ENCODE assay signal across 23 cellular contexts in the genomic region with DNA sequence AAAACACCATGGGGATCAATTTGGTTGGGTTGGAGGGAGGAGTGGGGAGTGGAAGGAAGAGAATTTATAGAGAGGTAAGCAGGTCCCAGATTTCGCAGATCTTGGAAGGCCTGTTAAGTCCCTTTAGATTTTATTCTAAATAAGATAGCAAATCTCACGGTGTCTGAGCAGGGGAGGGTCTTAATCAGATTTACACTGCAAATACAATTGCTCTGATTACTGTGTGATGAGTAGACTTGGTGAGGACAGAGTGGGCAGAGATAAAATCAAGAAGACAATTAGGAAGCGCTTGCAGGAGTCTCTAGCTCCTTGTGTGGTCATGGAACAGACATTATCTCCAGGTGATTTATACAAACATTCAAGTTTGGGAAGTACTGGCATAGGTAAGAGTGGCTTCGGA.
"Had no signal": no experiment of that assay in that cellular context is flagged by ENCODE, and none has a peak within 500 bp of the region (broad histone marks: within the 10 kb centered on the region; RNA-seq: fewer than 3 reads in every experiment).

No MANE protein-coding gene starts in this region.

- H3K9me3 ChIP-seq: ovary, psoas muscle, right lobe of liver, sigmoid colon, testis, transverse colon, upper lobe of right lung, uterus had no signal

- H3K4me1 ChIP-seq: neural progenitor cell, parathyroid adenoma, psoas muscle, right lobe of liver, sigmoid colon, stomach, testis, transverse colon, upper lobe of right lung, uterus had no signal

- DNase-seq: natural killer cell; occipital lobe; ovary; posterior cingulate gyrus; psoas muscle; right cardiac atrium; right lobe of liver; sigmoid colon; small intestine; stimulated activated CD4-positive, alpha-beta T cell treated with anti-CD3 and anti-CD28 coated beads, Interleukin-15, amount 100 ng/mL, for 24 hours; stimulated activated CD4-positive, alpha-beta T cell treated with anti-CD3 and anti-CD28 coated beads, Interleukin-2, amount 100 ng/mL, for 24 hours; stimulated activated CD4-positive, alpha-beta T cell treated with anti-CD3 and anti-CD28 coated beads, Interleukin-2, amount 100 ng/mL, for 48 hours; stimulated activated CD4-positive, alpha-beta T cell treated with anti-CD3 and anti-CD28 coated beads, Interleukin-4, amount 100 ng/mL, for 24 hours; stimulated activated naive B cell treated with anti-CD40 and anti-IgM and Interleukin-4, amounts not matched to agents 10 μg/mL and 1 μg/mL and 100 μg/mL, for 72 hours; stimulated activated naive CD4-positive, alpha-beta T cell treated with Interleukin-2 at 50 U/mL for 16 hours; stomach; testis; tibial artery; transverse colon; upper lobe of right lung; uterus had no signal

- H3K4me2 ChIP-seq: neural progenitor cell had no signal

- H3K27ac ChIP-seq: neural progenitor cell, ovary, parathyroid adenoma, psoas muscle, right lobe of liver, sigmoid colon, stomach, testis, tibial artery, transverse colon, upper lobe of right lung, uterus had no signal

- H3K27me3 ChIP-seq: neural progenitor cell, ovary, right lobe of liver, sigmoid colon, stomach, testis, tibial artery, transverse colon, upper lobe of right lung, uterus had no signal

- ATAC-seq: natural killer cell; psoas muscle; right cardiac atrium; right lobe of liver; stimulated activated naive B cell treated with anti-CD40 and anti-IgM and Interleukin-4, amounts not matched to agents 10 μg/mL and 1 μg/mL and 100 μg/mL, for 72 hours; upper lobe of right lung had no signal

- H3K36me3 ChIP-seq: neural progenitor cell, ovary, right lobe of liver, sigmoid colon, stomach, tibial artery, transverse colon, upper lobe of right lung, uterus had no signal

- H3K9ac ChIP-seq: neural progenitor cell, parathyroid adenoma had no signal

- H3K79me2 ChIP-seq: parathyroid adenoma had no signal

- H3K4me3 ChIP-seq: neural progenitor cell, ovary, psoas muscle, right lobe of liver, sigmoid colon, stomach, testis, tibial artery, transverse colon, upper lobe of right lung, uterus had no signal

- H2AFZ ChIP-seq: neural progenitor cell, parathyroid adenoma had no signal

- FAIRE-seq: small intestine had no signal
